11 cellular contexts compared by ENCODE assay signal in genomic region chr10:75375828-75376227, GRCh38. TPM values are rescaled to one million over a fixed set of nuclear protein-coding genes. Genes with fewer than 3 reads are reported as not detected.
A peak's percentile ranks its signal among the peaks of the same experiment; 100 is the strongest.
DNase-seq lines count a peak whose midpoint lies in the region; ATAC-seq and TF ChIP-seq lines count a peak whose summit lies in the region.
"Had no signal": no experiment of that assay in that cellular context is flagged by ENCODE, and none has a peak within 500 bp of the region (broad histone marks: within the 10 kb centered on the region; RNA-seq: fewer than 3 reads in every experiment).

No MANE protein-coding gene starts in this region.

- DNase-seq in left lung (peak in 1 of 2 donors; percentile 50), cerebellar nuclear complex (lab: John Stamatoyannopoulos, UW) (no peak), posterior vena cava (ENCODE audit: low spot score) (no peak)
- DNase-seq in stimulated activated CD4-positive, alpha-beta T cell treated with anti-CD3 and anti-CD28 coated beads, Interleukin-1b, Interleukin-23, amount 100 ng/mL, for 48 hours = no peak
- DNase-seq: activated naive CD8-positive, alpha-beta T cell treated with anti-CD3 and anti-CD28 coated beads, Interleukin-2, amount 10 ng/mL, durations not matched to agents 7 days and 5 days; H9 had no signal

- H3K27ac ChIP-seq in left lung = no peak overlapping the region
- H3K27ac ChIP-seq: VCaP had no signal

- no peaks in the 10 kb centered on the region for H3K36me3 ChIP-seq in left lung

- ATAC-seq in GM18511 (IDR thresholded peaks at IDR 0.05; ENCODE audit: unreplicated experiment) = peak; percentile 97
- ATAC-seq in GM21737 (IDR thresholded peaks at IDR 0.05; ENCODE audit: unreplicated experiment) = peak; percentile 78
- ATAC-seq in HG03575 (IDR thresholded peaks at IDR 0.05; ENCODE audit: extremely low read depth, insufficient number of reproducible peaks, low FRiP score, unreplicated experiment) = peak; percentile 61
- ATAC-seq in left lung = peak; percentile 75
- ATAC-seq in HG03439 (IDR thresholded peaks at IDR 0.05; ENCODE audit: unreplicated experiment) = no peak

- no peaks in the 10 kb centered on the region for H3K9me3 ChIP-seq in left lung

- no peaks in the 10 kb centered on the region for H3K27me3 ChIP-seq in left lung

- peaks cover 0 to 6% of the 10 kb centered on the region in 2 donors for H3K4me1 ChIP-seq in left lung

- TF ChIP-seq CTCF in left lung (IDR thresholded peaks at IDR 0.05) = no peak

- H3K4me3 ChIP-seq in left lung = no peak overlapping the region

- intact Hi-C loops in left lung (cut with DNase I) (no loop called here), posterior vena cava (cut with DNase I) (no loop called here)

RNA-seq across cellular contexts. Expression of gene ZNF503, which starts 25.7 kb away (rescaled TPM):
- total RNA-seq in left lung = 10 to 100 TPM; 32.7 to 34.2 TPM
- 10 to 100 TPM; 27.9 to 36.0 TPM for total RNA-seq in posterior vena cava

RNA-seq across cellular contexts. Expression of gene LRMDA, which starts 55.6 kb away (rescaled TPM):
- 10 to 100 TPM; 16.3 to 21.0 TPM for total RNA-seq in left lung
- 10 to 100 TPM; 14.4 to 18.0 TPM for total RNA-seq in posterior vena cava
- total RNA-seq: activated naive CD8-positive, alpha-beta T cell treated with anti-CD3 and anti-CD28 coated beads, Interleukin-2, amount 10 ng/mL, durations not matched to agents 7 days and 5 days had no signal
